21 cellular contexts compared by ENCODE assay signal in the genomic region with DNA sequence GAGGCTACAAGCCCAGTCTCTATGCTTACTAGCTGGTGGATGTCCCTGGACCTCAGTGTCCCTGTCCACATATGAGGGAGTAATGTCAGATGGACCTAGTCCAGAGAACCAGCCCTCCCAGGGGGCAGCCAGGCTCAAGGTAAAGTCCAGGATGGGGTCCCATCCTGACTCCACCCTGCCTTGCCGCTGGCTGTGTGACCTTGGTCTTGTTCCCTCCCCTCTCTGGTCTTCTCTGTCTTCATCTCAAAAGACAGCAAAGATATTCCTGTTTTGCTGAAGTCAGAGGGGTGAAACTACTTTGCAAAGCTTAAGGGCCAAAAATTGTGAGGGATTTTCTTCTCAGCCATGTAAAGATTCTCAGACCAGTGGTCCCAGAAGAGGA. TPM values are rescaled to one million over a fixed set of nuclear protein-coding genes. Genes with fewer than 3 reads are reported as not detected.
"Had no signal": no experiment of that assay in that cellular context is flagged by ENCODE, and none has a peak within 500 bp of the region (broad histone marks: within the 10 kb centered on the region; RNA-seq: fewer than 3 reads in every experiment).

No MANE protein-coding gene starts in this region.

- H3K4me1 ChIP-seq: breast epithelium had no signal

- H3K27me3 ChIP-seq: upper lobe of right lung had no signal

- H3K27ac ChIP-seq: lower lobe of right lung, sigmoid colon, spleen, upper lobe of right lung, VCaP had no signal

- H3K4me3 ChIP-seq: breast epithelium, lower lobe of right lung, sigmoid colon, spleen, upper lobe of right lung had no signal

- DNase-seq: activated CD4-positive, alpha-beta T cell treated with anti-CD3 and anti-CD28 coated beads, Interleukin-2, amount 10 ng/mL, durations not matched to agents 7 days and 5 days; activated CD8-positive, alpha-beta memory T cell treated with anti-CD3 and anti-CD28 coated beads, Interleukin-2, amount 10 ng/mL, durations not matched to agents 7 days and 5 days; activated CD8-positive, alpha-beta T cell treated with anti-CD3 and anti-CD28 coated beads for 36 hours; activated gamma-delta T cell treated with Interleukin-2 at 50 U/mL for 16 hours; activated T-cell treated with anti-CD3 and anti-CD28 coated beads for 4 hours; effector memory CD4-positive, alpha-beta T cell; foreskin melanocyte; immature natural killer cell; lower lobe of right lung; naive thymus-derived CD8-positive, alpha-beta T cell; sigmoid colon; spleen; stimulated activated CD4-positive, alpha-beta T cell treated with anti-CD3 and anti-CD28 coated beads, Interleukin-4, amount 100 ng/mL, for 1 hour; stimulated activated naive CD4-positive, alpha-beta T cell treated with Interleukin-2 at 50 U/mL for 16 hours; T-cell; upper lobe of right lung had no signal

- H3K9me3 ChIP-seq: breast epithelium, lower lobe of right lung, sigmoid colon, spleen, upper lobe of right lung had no signal

- ATAC-seq: activated CD4-positive, CD25-positive, alpha-beta regulatory T cell treated with anti-CD3 and anti-CD28 coated beads, Interleukin-2, amount 50 U/mL, for 24 hours; activated CD8-positive, alpha-beta memory T cell treated with anti-CD3 and anti-CD28 coated beads, Interleukin-2, amount 10 ng/mL, durations not matched to agents 7 days and 5 days; activated CD8-positive, alpha-beta T cell treated with anti-CD3 and anti-CD28 coated beads for 36 hours; activated naive CD4-positive, alpha-beta T cell treated with anti-CD3 and anti-CD28 coated beads, Interleukin-2, amount 50 U/mL, for 72 hours; left lobe of liver; lower lobe of right lung; naive thymus-derived CD8-positive, alpha-beta T cell; T-cell; upper lobe of right lung had no signal

- H3K36me3 ChIP-seq: breast epithelium, lower lobe of right lung, sigmoid colon, spleen, upper lobe of right lung had no signal

RNA-seq across cellular contexts. Expression of gene C11orf96, which starts 9.2 kb away (rescaled TPM):
- total RNA-seq: activated CD4-positive, alpha-beta T cell treated with anti-CD3 and anti-CD28 coated beads, Interleukin-2, amount 10 ng/mL, durations not matched to agents 7 days and 5 days; naive thymus-derived CD8-positive, alpha-beta T cell had no signal
- polyA plus RNA-seq: immature natural killer cell; naive thymus-derived CD8-positive, alpha-beta T cell had no signal
